In genomic region chr1:215923129-215923824, GRCh38 we compare ENCODE assay signal across 18 cellular contexts.
DNase-seq lines count a peak whose midpoint lies in the region; TF ChIP-seq lines count a peak whose summit lies in the region.
"Had no signal": no experiment of that assay in that cellular context is flagged by ENCODE, and none has a peak within 500 bp of the region (broad histone marks: within the 10 kb centered on the region; RNA-seq: fewer than 3 reads in every experiment).

No MANE protein-coding gene starts in this region.

- H3K4me3 ChIP-seq in epithelial cell of esophagus (ENCODE audit: low read length): no peak overlapping the region
- H3K4me3 ChIP-seq: ascending aorta, left ventricle myocardium inferior, right atrium auricular region, tibial artery had no signal

- peak; percentile 21 for DNase-seq in NCI-H82 (lab: John Stamatoyannopoulos, UW)
- DNase-seq in NCI-H82 treated with DMSO at 0.1 percent for 48 hours (lab: John Stamatoyannopoulos, UW; ENCODE audit: unreplicated experiment): no peak
- DNase-seq in NCI-H69 (lab: John Stamatoyannopoulos, UW): peak; percentile 68
- DNase-seq in epithelial cell of esophagus (ENCODE audit: low read depth): peak; percentile 26
- DNase-seq in renal cortical epithelial cell (ENCODE audit: low read depth): peak; percentile 54
- no peak for DNase-seq in NCI-H187 treated with DMSO at 0.1 percent for 48 hours (lab: John Stamatoyannopoulos, UW)
- no peak for DNase-seq in COR-L47 (lab: John Stamatoyannopoulos, UW)
- no peak for DNase-seq in NCI-H526 treated with DMSO at 0.1 percent for 48 hours (lab: John Stamatoyannopoulos, UW)
- DNase-seq: activated CD4-positive, alpha-beta T cell treated with anti-CD3 and anti-CD28 coated beads, Interleukin-2, amount 50 U/mL, for 48 hours; activated naive CD4-positive, alpha-beta T cell treated with Interleukin-2 at 50 U/mL for 16 hours; activated T-cell treated with anti-CD3 and anti-CD28 coated beads for 4 hours; CD4-positive, CD25-positive, alpha-beta regulatory T cell; left ventricle myocardium inferior; NCI-H345; stimulated activated naive CD4-positive, alpha-beta T cell; tibial artery had no signal

- TF ChIP-seq CTCF in epithelial cell of esophagus (IDR thresholded peaks at IDR 0.05; ENCODE audit: insufficient read depth, low read depth, low read length, missing control alignments): no peak

Comparison
In these comparisons a context has a peak if more than half of its experiments do, and no peak if none do; other contexts are left out.
1. DNase-seq: peak in NCI-H82 (single experiment), NCI-H69 (single experiment), epithelial cell of esophagus (single experiment) and renal cortical epithelial cell (single experiment); none in NCI-H82 treated with DMSO at 0.1 percent for 48 hours (single experiment), NCI-H187 treated with DMSO at 0.1 percent for 48 hours (single experiment), COR-L47 (single experiment) and NCI-H526 treated with DMSO at 0.1 percent for 48 hours (single experiment).